ENCODE assay signal across 1 cellular context in genomic region chr19:55173717-55174409, GRCh38.
TF ChIP-seq lines count a peak whose summit lies in the region.

No MANE protein-coding gene starts in this region.

TF ChIP-seq in GM12878, 131 proteins besides CTCF, POLR2A, EP300 and RAD21:
- TF ChIP-seq EZH2 (IDR thresholded peaks at IDR 0.05; ENCODE audit: borderline replicate concordance, control insufficient read depth, low read depth, low read length) (no peak), IKZF1 (conservative IDR thresholded peaks at IDR 0.05) (no peak), MLLT1 (IDR thresholded peaks at IDR 0.05) (no peak), MEF2A (IDR thresholded peaks at IDR 0.05; ENCODE audit: insufficient read depth, low read depth, low read length) (no peak), SMAD1 (IDR thresholded peaks at IDR 0.05; ENCODE audit: low read depth, partially characterized antibody) (no peak), CBX5 (IDR thresholded peaks at IDR 0.05; ENCODE audit: low read depth) (no peak), POU2F2 (IDR thresholded peaks at IDR 0.05; ENCODE audit: borderline replicate concordance, low read depth, low read length) (no peak), TCF7 (IDR thresholded peaks at IDR 0.05; ENCODE audit: borderline replicate concordance) (no peak), ZZZ3 (IDR thresholded peaks at IDR 0.05; ENCODE audit: control insufficient read depth, insufficient read length, low read depth) (no peak), JUNB (IDR thresholded peaks at IDR 0.05) (no peak), E2F4 (IDR thresholded peaks at IDR 0.05; ENCODE audit: low read depth, low read length) (no peak), POLR2AphosphoS5 (IDR thresholded peaks at IDR 0.05; ENCODE audit: low read length) (no peak), BMI1 (IDR thresholded peaks at IDR 0.05; ENCODE audit: borderline replicate concordance) (no peak), ZBED1 (IDR thresholded peaks at IDR 0.05; ENCODE audit: borderline replicate concordance) (no peak), HDAC6 (IDR thresholded peaks at IDR 0.05; ENCODE audit: unreplicated experiment) (no peak)
- TF ChIP-seq, protein P1, sequence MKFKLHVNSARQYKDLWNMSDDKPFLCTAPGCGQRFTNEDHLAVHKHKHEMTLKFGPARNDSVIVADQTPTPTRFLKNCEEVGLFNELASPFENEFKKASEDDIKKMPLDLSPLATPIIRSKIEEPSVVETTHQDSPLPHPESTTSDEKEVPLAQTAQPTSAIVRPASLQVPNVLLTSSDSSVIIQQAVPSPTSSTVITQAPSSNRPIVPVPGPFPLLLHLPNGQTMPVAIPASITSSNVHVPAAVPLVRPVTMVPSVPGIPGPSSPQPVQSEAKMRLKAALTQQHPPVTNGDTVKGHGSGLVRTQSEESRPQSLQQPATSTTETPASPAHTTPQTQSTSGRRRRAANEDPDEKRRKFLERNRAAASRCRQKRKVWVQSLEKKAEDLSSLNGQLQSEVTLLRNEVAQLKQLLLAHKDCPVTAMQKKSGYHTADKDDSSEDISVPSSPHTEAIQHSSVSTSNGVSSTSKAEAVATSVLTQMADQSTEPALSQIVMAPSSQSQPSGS (IDR thresholded peaks at IDR 0.05; ENCODE audit: low read length), result no peak
- TF ChIP-seq, protein P2, sequence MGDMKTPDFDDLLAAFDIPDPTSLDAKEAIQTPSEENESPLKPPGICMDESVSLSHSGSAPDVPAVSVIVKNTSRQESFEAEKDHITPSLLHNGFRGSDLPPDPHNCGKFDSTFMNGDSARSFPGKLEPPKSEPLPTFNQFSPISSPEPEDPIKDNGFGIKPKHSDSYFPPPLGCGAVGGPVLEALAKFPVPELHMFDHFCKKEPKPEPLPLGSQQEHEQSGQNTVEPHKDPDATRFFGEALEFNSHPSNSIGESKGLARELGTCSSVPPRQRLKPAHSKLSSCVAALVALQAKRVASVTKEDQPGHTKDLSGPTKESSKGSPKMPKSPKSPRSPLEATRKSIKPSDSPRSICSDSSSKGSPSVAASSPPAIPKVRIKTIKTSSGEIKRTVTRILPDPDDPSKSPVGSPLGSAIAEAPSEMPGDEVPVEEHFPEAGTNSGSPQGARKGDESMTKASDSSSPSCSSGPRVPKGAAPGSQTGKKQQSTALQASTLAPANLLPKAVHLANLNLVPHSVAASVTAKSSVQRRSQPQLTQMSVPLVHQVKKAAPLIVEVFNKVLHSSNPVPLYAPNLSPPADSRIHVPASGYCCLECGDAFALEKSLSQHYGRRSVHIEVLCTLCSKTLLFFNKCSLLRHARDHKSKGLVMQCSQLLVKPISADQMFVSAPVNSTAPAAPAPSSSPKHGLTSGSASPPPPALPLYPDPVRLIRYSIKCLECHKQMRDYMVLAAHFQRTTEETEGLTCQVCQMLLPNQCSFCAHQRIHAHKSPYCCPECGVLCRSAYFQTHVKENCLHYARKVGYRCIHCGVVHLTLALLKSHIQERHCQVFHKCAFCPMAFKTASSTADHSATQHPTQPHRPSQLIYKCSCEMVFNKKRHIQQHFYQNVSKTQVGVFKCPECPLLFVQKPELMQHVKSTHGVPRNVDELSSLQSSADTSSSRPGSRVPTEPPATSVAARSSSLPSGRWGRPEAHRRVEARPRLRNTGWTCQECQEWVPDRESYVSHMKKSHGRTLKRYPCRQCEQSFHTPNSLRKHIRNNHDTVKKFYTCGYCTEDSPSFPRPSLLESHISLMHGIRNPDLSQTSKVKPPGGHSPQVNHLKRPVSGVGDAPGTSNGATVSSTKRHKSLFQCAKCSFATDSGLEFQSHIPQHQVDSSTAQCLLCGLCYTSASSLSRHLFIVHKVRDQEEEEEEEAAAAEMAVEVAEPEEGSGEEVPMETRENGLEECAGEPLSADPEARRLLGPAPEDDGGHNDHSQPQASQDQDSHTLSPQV (IDR thresholded peaks at IDR 0.05), result no peak
- TF ChIP-seq, protein P3, sequence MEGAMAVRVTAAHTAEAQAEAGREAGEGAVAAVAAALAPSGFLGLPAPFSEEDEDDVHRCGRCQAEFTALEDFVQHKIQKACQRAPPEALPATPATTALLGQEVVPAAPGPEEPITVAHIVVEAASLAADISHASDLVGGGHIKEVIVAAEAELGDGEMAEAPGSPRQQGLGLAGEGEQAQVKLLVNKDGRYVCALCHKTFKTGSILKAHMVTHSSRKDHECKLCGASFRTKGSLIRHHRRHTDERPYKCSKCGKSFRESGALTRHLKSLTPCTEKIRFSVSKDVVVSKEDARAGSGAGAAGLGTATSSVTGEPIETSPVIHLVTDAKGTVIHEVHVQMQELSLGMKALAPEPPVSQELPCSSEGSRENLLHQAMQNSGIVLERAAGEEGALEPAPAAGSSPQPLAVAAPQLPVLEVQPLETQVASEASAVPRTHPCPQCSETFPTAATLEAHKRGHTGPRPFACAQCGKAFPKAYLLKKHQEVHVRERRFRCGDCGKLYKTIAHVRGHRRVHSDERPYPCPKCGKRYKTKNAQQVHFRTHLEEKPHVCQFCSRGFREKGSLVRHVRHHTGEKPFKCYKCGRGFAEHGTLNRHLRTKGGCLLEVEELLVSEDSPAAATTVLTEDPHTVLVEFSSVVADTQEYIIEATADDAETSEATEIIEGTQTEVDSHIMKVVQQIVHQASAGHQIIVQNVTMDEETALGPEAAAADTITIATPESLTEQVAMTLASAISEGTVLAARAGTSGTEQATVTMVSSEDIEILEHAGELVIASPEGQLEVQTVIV (IDR thresholded peaks at IDR 0.05; ENCODE audit: borderline replicate concordance, partially characterized antibody), result no peak
- TF ChIP-seq, protein P4, sequence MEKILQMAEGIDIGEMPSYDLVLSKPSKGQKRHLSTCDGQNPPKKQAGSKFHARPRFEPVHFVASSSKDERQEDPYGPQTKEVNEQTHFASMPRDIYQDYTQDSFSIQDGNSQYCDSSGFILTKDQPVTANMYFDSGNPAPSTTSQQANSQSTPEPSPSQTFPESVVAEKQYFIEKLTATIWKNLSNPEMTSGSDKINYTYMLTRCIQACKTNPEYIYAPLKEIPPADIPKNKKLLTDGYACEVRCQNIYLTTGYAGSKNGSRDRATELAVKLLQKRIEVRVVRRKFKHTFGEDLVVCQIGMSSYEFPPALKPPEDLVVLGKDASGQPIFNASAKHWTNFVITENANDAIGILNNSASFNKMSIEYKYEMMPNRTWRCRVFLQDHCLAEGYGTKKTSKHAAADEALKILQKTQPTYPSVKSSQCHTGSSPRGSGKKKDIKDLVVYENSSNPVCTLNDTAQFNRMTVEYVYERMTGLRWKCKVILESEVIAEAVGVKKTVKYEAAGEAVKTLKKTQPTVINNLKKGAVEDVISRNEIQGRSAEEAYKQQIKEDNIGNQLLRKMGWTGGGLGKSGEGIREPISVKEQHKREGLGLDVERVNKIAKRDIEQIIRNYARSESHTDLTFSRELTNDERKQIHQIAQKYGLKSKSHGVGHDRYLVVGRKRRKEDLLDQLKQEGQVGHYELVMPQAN (conservative IDR thresholded peaks at IDR 0.05), result no peak
TF ChIP-seq in GM12878: peak in this region for 0.
